ENCODE assay signal across 8 cellular contexts in genomic region chr14:45134051-45134958, GRCh38. TPM values are rescaled to one million over a fixed set of nuclear protein-coding genes. Genes with fewer than 3 reads are reported as not detected.
DNase-seq lines count a peak whose midpoint lies in the region; ATAC-seq, FAIRE-seq and TF ChIP-seq lines count a peak whose summit lies in the region.

TSS of gene FKBP3 (minus strand) at chr14:45134481. CDS start at chr14:45134456, 25 bp downstream.

- FAIRE-seq in kidney (lab: Jason Lieb, UNC), result peak; percentile 71

- H3K4me3 ChIP-seq in AG10803 (ENCODE audit: low read length) (peak within 1 kb of the TSS; percentile 93), kidney (ENCODE audit: low read length in 2 of 2) (peak within 1 kb of the TSS; percentile 92 to 99)

- H3K9me3 ChIP-seq in kidney (ENCODE audit: control insufficient read depth in 1 of 2, low read length in 2 of 2), result no peaks in the 10 kb centered on the region

- intact Hi-C loops in kidney (cut with DNase I), result no loop called here

- peak within 1 kb of the TSS; percentile 78 to 93 for H3K9ac ChIP-seq in kidney (ENCODE audit: low read length in 2 of 2)

- peak within 1 kb of the TSS; percentile 86 to 91 for H3K27ac ChIP-seq in kidney (ENCODE audit: low read depth in 2 of 2, low read length in 2 of 2)

- peak; percentile 25 for TF ChIP-seq CTCF in AG10803 (conservative IDR thresholded peaks at IDR 0.05; ENCODE audit: low read length)
- TF ChIP-seq CTCF in kidney (IDR thresholded peaks at IDR 0.05; ENCODE audit: borderline replicate concordance, extremely low read depth, insufficient read depth), result peak; percentile 1

- H3K4me1 ChIP-seq in kidney (ENCODE audit: control insufficient read depth in 1 of 2, insufficient read depth in 1 of 2, low read depth in 1 of 2, low read length in 2 of 2), result peaks cover 6 to 14% of the 10 kb centered on the region in 2 donors

- no peaks in the 10 kb centered on the region for H3K36me3 ChIP-seq in kidney (ENCODE audit: control insufficient read depth in 1 of 2, insufficient read depth in 2 of 2, low read length in 2 of 2)

- peak; percentile 99 for DNase-seq in AG10803 (ENCODE audit: low read depth)
- DNase-seq in NCI-H446 treated with DMSO at 0.1 percent for 48 hours (lab: John Stamatoyannopoulos, UW), result peak; percentile 99
- DNase-seq in activated CD4-positive, CD25-positive, alpha-beta regulatory T cell treated with anti-CD3 and anti-CD28 coated beads, Interleukin-2, amount 50 U/mL, for 72 hours, result peak; percentile 85
- DNase-seq in cerebellum (ENCODE audit: low spot score), result peak; percentile 99
- peak; percentile 98 for DNase-seq in kidney
- peak; percentile 93 to 95 for DNase-seq in stimulated activated CD4-positive, alpha-beta T cell treated with anti-CD3 and anti-CD28 coated beads, Interleukin-15, amount 100 ng/mL, for 48 hours (ENCODE audit: low read depth in 2 of 2)

- ATAC-seq in GM19025 (IDR thresholded peaks at IDR 0.05; ENCODE audit: low read depth, unreplicated experiment), result peak; percentile 90
- ATAC-seq in HG03354 (IDR thresholded peaks at IDR 0.05; ENCODE audit: poor library complexity, severe bottlenecking, unreplicated experiment), result peak; percentile 93

RNA-seq across cellular contexts. Expression of gene FKBP3, which starts in this region (rescaled TPM):
- 56.7 TPM for total RNA-seq in cerebellum
- total RNA-seq in kidney, result 52.7 TPM
- 122 TPM for polyA plus RNA-seq in kidney (ENCODE audit: insufficient read depth, low read depth, low replicate concordance)

Comparison
In these comparisons a context has a peak if more than half of its experiments do, and no peak if none do; other contexts are left out.
1. Peak in every context shown above with its lines: DNase-seq, ATAC-seq, H3K4me3 ChIP-seq and H3K27ac ChIP-seq.